ENCODE assay signal across 11 cellular contexts in the genomic region with DNA sequence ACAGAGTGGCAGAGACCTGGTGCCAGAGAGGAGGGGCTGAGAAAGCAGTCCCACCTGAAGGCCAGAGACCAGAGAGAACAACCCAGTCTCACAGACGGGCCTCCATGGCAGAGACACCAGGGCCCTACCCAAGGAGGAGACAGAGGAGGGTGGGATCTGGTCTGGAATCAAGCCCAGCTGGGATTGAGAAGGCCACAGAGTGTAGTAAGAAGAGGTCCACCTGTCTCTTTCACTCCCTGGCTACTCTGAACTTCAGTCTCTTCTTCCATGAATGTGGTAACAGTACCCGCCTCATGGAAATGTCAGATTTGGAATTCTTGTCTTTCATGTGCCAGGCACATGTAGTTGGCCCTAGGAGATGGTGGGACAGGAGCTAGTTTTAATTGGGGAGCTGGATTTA.
"Had no signal": no experiment of that assay in that cellular context is flagged by ENCODE, and none has a peak within 500 bp of the region (broad histone marks: within the 10 kb centered on the region; RNA-seq: fewer than 3 reads in every experiment).

No MANE protein-coding gene starts in this region.

- H3K36me3 Mint-ChIP-seq: natural killer cell had no signal

- DNase-seq: effector memory CD4-positive, alpha-beta T cell; heart right ventricle; hypothalamus; mammary epithelial cell; mucosa of descending colon; natural killer cell; stimulated activated naive CD4-positive, alpha-beta T cell treated with Interleukin-2 at 50 U/mL for 16 hours; trophoblast cell had no signal

- H3K4me3 Mint-ChIP-seq: natural killer cell had no signal

- H3K27ac ChIP-seq: heart right ventricle, skin epidermis had no signal

- H3K4me3 ChIP-seq: heart right ventricle, mucosa of descending colon, skin epidermis had no signal

- ATAC-seq: left lobe of liver, mucosa of descending colon, natural killer cell, sciatic nerve had no signal

- H3K9me3 ChIP-seq: heart right ventricle, mucosa of descending colon had no signal

- H3K27me3 ChIP-seq: heart right ventricle had no signal

- H3K27ac Mint-ChIP-seq: natural killer cell had no signal

- H3K9me3 Mint-ChIP-seq: natural killer cell had no signal
